In genomic region chr22:28008649-28009048, GRCh38 we compare ENCODE assay signal across 15 cellular contexts.
DNase-seq lines count a peak whose midpoint lies in the region; ATAC-seq and TF ChIP-seq lines count a peak whose summit lies in the region.
"Had no signal": no experiment of that assay in that cellular context is flagged by ENCODE, and none has a peak within 500 bp of the region (broad histone marks: within the 10 kb centered on the region; RNA-seq: fewer than 3 reads in every experiment).

No MANE protein-coding gene starts in this region.

- H3K4me1 Mint-ChIP-seq in neural crest cell, result peaks cover 14% of the 10 kb centered on the region
- H3K4me1 Mint-ChIP-seq: GM23338 had no signal

- H3K4me1 ChIP-seq in adipocyte (ENCODE audit: control insufficient read depth, insufficient read depth, low read length) (peaks cover 8% of the 10 kb centered on the region), esophagus squamous epithelium (peaks cover 8 to 65% (median 25%) of the 10 kb centered on the region in 3 donors), stomach smooth muscle (ENCODE audit: control insufficient read depth, insufficient read depth, low read length) (peaks cover 30% of the 10 kb centered on the region), vagina (peaks cover 12% of the 10 kb centered on the region)
- H3K4me1 ChIP-seq: BLaER1 had no signal

- H3K36me3 Mint-ChIP-seq in neural crest cell (ENCODE audit: low read depth), result no peaks in the 10 kb centered on the region

- intact Hi-C loops in esophagus squamous epithelium (cut with DNase I) (loop anchor here (5.0 kb wide), 1 partner anchor 116 kb away; no protein-coding TSS in a partner anchor), vagina (cut with DNase I) (loop anchor here (5.0 to 10.0 kb wide), 2 partner anchors 94 to 1251 kb away; partner anchors contain the start of gene PITPNB)

- no peak overlapping the region for H3K4me3 ChIP-seq in adipocyte (ENCODE audit: low read length)
- no peak overlapping the region for H3K4me3 ChIP-seq in esophagus squamous epithelium
- H3K4me3 ChIP-seq in stomach smooth muscle (ENCODE audit: low read length in 2 of 2), result no peak overlapping the region
- H3K4me3 ChIP-seq in vagina, result no peak overlapping the region
- H3K4me3 ChIP-seq: BLaER1, GM23338, MG63, SJSA1 had no signal

- H3K27me3 ChIP-seq in adipocyte (replicated peaks; ENCODE audit: control insufficient read depth, insufficient read depth, low read length) (no peaks in the 10 kb centered on the region), esophagus squamous epithelium (no peaks in the 10 kb centered on the region), stomach smooth muscle (ENCODE audit: control insufficient read depth in 1 of 2, insufficient read depth in 2 of 2, low read length in 2 of 2) (no peaks in the 10 kb centered on the region), vagina (no peaks in the 10 kb centered on the region)
- H3K27me3 ChIP-seq: BLaER1, MG63, SJSA1 had no signal

- H3K27ac Mint-ChIP-seq in neural crest cell (ENCODE audit: unreplicated experiment), result peak overlapping the region; percentile 87
- H3K27ac Mint-ChIP-seq: CD4-positive, alpha-beta T cell; GM23338; H9; HFFc6 had no signal

- no peak for ATAC-seq in GM18873 (IDR thresholded peaks at IDR 0.05; ENCODE audit: low FRiP score, unreplicated experiment)

- TF ChIP-seq CTCF in esophagus squamous epithelium (IDR thresholded peaks at IDR 0.05) (no peak), neural crest cell (conservative IDR thresholded peaks at IDR 0.05) (no peak), vagina (IDR thresholded peaks at IDR 0.05) (no peak)

- H3K9me3 Mint-ChIP-seq in neural crest cell, result no peaks in the 10 kb centered on the region
- H3K9me3 Mint-ChIP-seq: CD4-positive, alpha-beta T cell; GM23338; H9; HFFc6 had no signal

- no peak overlapping the region for H3K4me3 Mint-ChIP-seq in neural crest cell
- H3K4me3 Mint-ChIP-seq: CD4-positive, alpha-beta T cell; GM23338; H9; HFFc6 had no signal

- DNase-seq in adipocyte (ENCODE audit: low read depth), result no peak
- DNase-seq in esophagus squamous epithelium (lab: John Stamatoyannopoulos, UW), result no peak
- DNase-seq in neural crest cell (ENCODE audit: low read depth, low spot score), result no peak
- no peak for DNase-seq in stimulated activated CD8-positive, alpha-beta memory T cell treated with anti-CD3 and anti-CD28 coated beads, Interleukin-4, amount 100 ng/mL, for 48 hours
- DNase-seq in activated T-cell treated with anti-CD3 and anti-CD28 coated beads, Interleukin-2, amount 50 U/mL, for 1 hour, result no peak
- DNase-seq in vagina (ENCODE audit: extremely low spot score in 2 of 2), result no peak

- peak overlapping the region in 3 of 4 donors; percentile 56 to 89 (median 67) for H3K27ac ChIP-seq in esophagus squamous epithelium
- peak overlapping the region; percentile 37 for H3K27ac ChIP-seq in stomach smooth muscle (ENCODE audit: low read length)
- H3K27ac ChIP-seq in vagina, result no peak overlapping the region
- H3K27ac ChIP-seq: BLaER1, SJSA1 had no signal

- H3K27me3 Mint-ChIP-seq in neural crest cell (ENCODE audit: low read depth), result no peaks in the 10 kb centered on the region
- H3K27me3 Mint-ChIP-seq: CD4-positive, alpha-beta T cell had no signal

- no peak for TF ChIP-seq POLR2A in esophagus squamous epithelium (IDR thresholded peaks at IDR 0.05)
- TF ChIP-seq POLR2A in vagina (IDR thresholded peaks at IDR 0.05), result no peak

- WGBS in esophagus squamous epithelium, 2 donors, result 79% methylated on average over 5 of the region's 5 CpGs

- H3K9ac ChIP-seq in adipocyte (ENCODE audit: low read length), result peak overlapping the region; percentile 15
- peak overlapping the region; percentile 19 to 21 for H3K9ac ChIP-seq in stomach smooth muscle (ENCODE audit: low read length in 2 of 2)
- H3K9ac ChIP-seq: BLaER1 had no signal

- no peaks in the 10 kb centered on the region for H3K9me3 ChIP-seq in adipocyte (ENCODE audit: control insufficient read depth, low read length)
- no peaks in the 10 kb centered on the region for H3K9me3 ChIP-seq in esophagus squamous epithelium
- H3K9me3 ChIP-seq in stomach smooth muscle (ENCODE audit: control insufficient read depth in 2 of 2, low read length in 2 of 2), result no peaks in the 10 kb centered on the region
- H3K9me3 ChIP-seq in vagina, result no peaks in the 10 kb centered on the region
- H3K9me3 ChIP-seq: BLaER1, MG63, SJSA1 had no signal

- H3K36me3 ChIP-seq in adipocyte (ENCODE audit: control insufficient read depth, insufficient read depth, low read length, severe bottlenecking) (peaks cover 5% of the 10 kb centered on the region), esophagus squamous epithelium (peaks cover 0 to 14% (median 0%) of the 10 kb centered on the region in 3 donors), stomach smooth muscle (ENCODE audit: control insufficient read depth in 2 of 2, insufficient read depth in 2 of 2, low read length in 2 of 2) (peaks cover 1 to 12% of the 10 kb centered on the region in 2 donors), vagina (no peaks in the 10 kb centered on the region)
- H3K36me3 ChIP-seq: BLaER1, MG63, SJSA1 had no signal
